Comparison of ENCODE assay signal across 12 cellular contexts in the genomic region with DNA sequence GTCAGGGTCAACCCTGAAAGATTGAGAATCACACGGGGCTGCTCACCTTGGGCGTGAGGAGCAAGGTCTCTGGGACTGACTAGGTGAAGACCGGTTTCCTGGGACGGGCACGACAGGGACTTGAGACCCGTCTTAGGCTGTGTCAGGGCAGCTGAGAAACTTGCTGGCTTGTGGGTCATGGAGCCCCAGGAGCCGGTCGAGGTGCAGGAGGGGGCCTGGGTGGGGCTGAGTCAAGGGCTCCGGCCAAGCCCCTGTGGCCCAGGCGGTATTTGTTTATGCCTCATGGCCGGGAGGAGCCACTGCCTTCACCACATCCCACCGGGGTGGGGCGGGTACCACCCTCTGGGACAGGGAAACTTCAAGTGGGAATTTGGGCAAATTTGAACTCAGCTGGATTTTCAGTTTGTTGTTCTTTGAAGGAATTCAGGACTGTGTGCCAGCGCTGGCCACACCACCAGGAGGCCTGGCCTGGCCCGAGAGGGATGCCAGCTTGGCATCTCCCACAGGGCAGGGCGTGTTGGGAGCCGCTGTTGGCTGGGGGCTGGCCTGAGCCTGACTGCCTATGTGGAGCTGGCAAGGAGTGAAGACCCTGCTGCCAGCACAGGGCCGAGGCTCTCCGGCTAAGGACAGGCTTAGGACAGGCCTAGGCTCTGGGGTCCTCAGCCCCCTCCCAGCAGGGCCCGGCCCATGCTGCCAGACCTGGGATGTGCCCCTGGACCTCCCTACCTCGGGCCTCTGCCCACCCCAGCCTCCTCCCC.
DNase-seq lines count a peak whose midpoint lies in the region; ATAC-seq, FAIRE-seq and TF ChIP-seq lines count a peak whose summit lies in the region.
"Had no signal": no experiment of that assay in that cellular context is flagged by ENCODE, and none has a peak within 500 bp of the region (broad histone marks: within the 10 kb centered on the region; RNA-seq: fewer than 3 reads in every experiment).

No MANE protein-coding gene starts in this region.

- peak overlapping the region; percentile 18 for H3K4me3 Mint-ChIP-seq in osteocyte (ENCODE audit: unreplicated experiment)
- H3K4me3 Mint-ChIP-seq: T-cell had no signal

- no peak for FAIRE-seq in HTR-8/SVneo (lab: Jason Lieb, UNC)

- no peak overlapping the region for H3K4me2 ChIP-seq in fibroblast of lung (ENCODE audit: extremely low read depth, insufficient read depth, low read length)

- peaks cover 73% of the 10 kb centered on the region for H3K4me1 Mint-ChIP-seq in osteocyte (ENCODE audit: unreplicated experiment)

- H3K79me2 ChIP-seq in fibroblast of lung (ENCODE audit: control insufficient read depth, insufficient read depth, low read length) = no peaks in the 10 kb centered on the region

- no peaks in the 10 kb centered on the region for H3K36me3 ChIP-seq in fibroblast of lung (ENCODE audit: control insufficient read depth, insufficient read depth, low read length)

- H3K9me3 ChIP-seq in fibroblast of lung (ENCODE audit: control insufficient read depth, insufficient read depth, low read depth, low read length) = no peaks in the 10 kb centered on the region

- H3K27ac Mint-ChIP-seq in osteocyte (ENCODE audit: unreplicated experiment) = peak overlapping the region; percentile 91
- H3K27ac Mint-ChIP-seq: T-cell had no signal

- no peaks in the 10 kb centered on the region for H3K27me3 ChIP-seq in fibroblast of lung (ENCODE audit: control insufficient read depth, insufficient read depth, low read length)

- peak overlapping the region; percentile 17 for H3K9ac ChIP-seq in fibroblast of lung (ENCODE audit: insufficient read depth, low read length)

- no peak for TF ChIP-seq POLR2A in NB4 (IDR thresholded peaks at IDR 0.05; ENCODE audit: extremely low read depth, insufficient read length)

- no peaks in the 10 kb centered on the region for H3K27me3 Mint-ChIP-seq in osteocyte (ENCODE audit: unreplicated experiment)

- H3K4me3 ChIP-seq in NB4 (ENCODE audit: low read depth, low read length) = no peak overlapping the region
- no peak overlapping the region for H3K4me3 ChIP-seq in fibroblast of lung (replicated peaks in 1 of 4; ENCODE audit: control extremely low read depth in 1 of 4, insufficient read depth in 1 of 4, low read depth in 3 of 4, low read length in 4 of 4)

- no peak overlapping the region for H2AFZ ChIP-seq in fibroblast of lung (ENCODE audit: low read length)

- H3K27ac ChIP-seq in fibroblast of lung (ENCODE audit: insufficient read depth, low read length) = no peak overlapping the region

- peaks cover 4% of the 10 kb centered on the region for H3K9me3 Mint-ChIP-seq in osteocyte (ENCODE audit: unreplicated experiment)
- H3K9me3 Mint-ChIP-seq: T-cell had no signal

- peaks cover 7% of the 10 kb centered on the region for H3K4me1 ChIP-seq in fibroblast of lung (ENCODE audit: control insufficient read depth, extremely low read depth, insufficient read depth, low read length)

- TF ChIP-seq CTCF in NB4 (IDR thresholded peaks at IDR 0.05; ENCODE audit: low read depth, low read length) (no peak), fibroblast of lung (conservative IDR thresholded peaks at IDR 0.05 in 1 of 2, IDR thresholded peaks at IDR 0.05 in 1 of 2; ENCODE audit: low read depth in 1 of 2, low read length in 2 of 2) (no peak), osteocyte (IDR thresholded peaks at IDR 0.05) (peak; percentile 39)

- DNase-seq in AG20443 (ENCODE audit: low spot score) (peak; percentile 78), NB4 (ENCODE audit: low read depth) (peak; percentile 14), fibroblast of lung (ENCODE audit: low read depth in 2 of 2) (peak; percentile 38 to 55), osteocyte (ENCODE audit: extremely low spot score, unreplicated experiment) (peak; percentile 95), HTR-8/SVneo (ENCODE audit: insufficient read length, low spot score) (no peak), glomerular visceral epithelial cell (ENCODE audit: extremely low spot score) (no peak)
- no peak for DNase-seq in central memory CD4-positive, alpha-beta T cell
- DNase-seq: DMS79; NCI-H1694 treated with DMSO at 0.1 percent for 48 hours; stimulated activated naive CD4-positive, alpha-beta T cell had no signal

- no peak for ATAC-seq in GM19351 (IDR thresholded peaks at IDR 0.05; ENCODE audit: unreplicated experiment)
- ATAC-seq: T-cell had no signal

- H3K36me3 Mint-ChIP-seq in osteocyte (ENCODE audit: unreplicated experiment) = peaks cover 2% of the 10 kb centered on the region
- H3K36me3 Mint-ChIP-seq: T-cell had no signal

- no peaks in the 10 kb centered on the region for H4K20me1 ChIP-seq in fibroblast of lung (ENCODE audit: control insufficient read depth, extremely low read depth, insufficient read depth, low read length)

Comparison
In these comparisons a context has a peak if more than half of its experiments do, and no peak if none do; other contexts are left out.
1. DNase-seq: peak in AG20443 (single experiment), NB4 (single experiment), fibroblast of lung (2 of 2) and osteocyte (single experiment); none in central memory CD4-positive, alpha-beta T cell (single experiment), HTR-8/SVneo (single experiment) and glomerular visceral epithelial cell (single experiment).